In the genomic region with DNA sequence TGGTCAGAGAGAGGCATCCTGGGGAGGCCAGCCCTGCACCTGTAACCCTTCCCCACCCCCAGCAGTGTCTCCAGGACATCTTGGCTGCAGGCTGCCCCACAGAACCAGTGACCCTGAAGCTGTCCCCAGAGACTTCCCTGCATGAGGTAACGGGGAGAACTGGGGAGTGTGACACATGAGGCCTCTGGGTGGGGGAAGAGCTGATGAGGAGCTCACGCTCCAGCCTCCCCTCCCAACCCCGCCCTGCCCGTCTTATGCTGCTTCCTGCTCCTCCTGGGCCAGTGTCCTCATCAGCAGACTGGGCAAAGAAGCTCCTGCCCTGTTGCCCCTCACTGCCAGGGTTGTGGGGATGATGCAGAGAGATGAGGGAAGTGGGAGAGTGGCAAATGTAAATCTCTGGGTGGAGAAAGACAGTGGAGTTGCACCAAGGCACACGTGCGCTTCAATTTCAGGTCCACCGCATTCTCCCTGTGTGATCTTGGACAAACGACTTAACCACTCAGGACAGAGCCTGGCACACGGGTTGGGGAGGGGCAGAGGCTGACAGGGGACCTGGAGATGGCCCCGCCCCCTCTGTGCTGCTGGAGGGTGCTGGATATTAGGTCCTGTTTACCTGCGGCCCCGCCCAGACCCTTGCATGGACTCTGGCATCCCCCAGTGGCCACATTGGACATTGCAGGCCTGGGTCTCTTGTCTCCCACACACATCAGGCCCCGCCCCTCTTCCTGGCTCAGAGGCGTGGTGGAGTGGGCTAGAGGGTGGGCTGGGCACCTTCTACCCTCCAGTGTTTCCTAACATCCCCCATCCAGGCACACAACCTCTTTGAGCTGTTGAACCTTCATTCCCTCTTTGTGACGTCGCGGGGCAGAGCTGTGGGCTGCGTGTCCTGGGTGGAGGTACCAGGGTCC, we compare ENCODE assay signal across 1 cellular context.
TF ChIP-seq lines count a peak whose summit lies in the region.

No MANE protein-coding gene starts in this region.

TF ChIP-seq in HEK293, 187 proteins besides CTCF, POLR2A, EP300 and RAD21 (continued from another document and continues in another):
- TF ChIP-seq, protein P1, sequence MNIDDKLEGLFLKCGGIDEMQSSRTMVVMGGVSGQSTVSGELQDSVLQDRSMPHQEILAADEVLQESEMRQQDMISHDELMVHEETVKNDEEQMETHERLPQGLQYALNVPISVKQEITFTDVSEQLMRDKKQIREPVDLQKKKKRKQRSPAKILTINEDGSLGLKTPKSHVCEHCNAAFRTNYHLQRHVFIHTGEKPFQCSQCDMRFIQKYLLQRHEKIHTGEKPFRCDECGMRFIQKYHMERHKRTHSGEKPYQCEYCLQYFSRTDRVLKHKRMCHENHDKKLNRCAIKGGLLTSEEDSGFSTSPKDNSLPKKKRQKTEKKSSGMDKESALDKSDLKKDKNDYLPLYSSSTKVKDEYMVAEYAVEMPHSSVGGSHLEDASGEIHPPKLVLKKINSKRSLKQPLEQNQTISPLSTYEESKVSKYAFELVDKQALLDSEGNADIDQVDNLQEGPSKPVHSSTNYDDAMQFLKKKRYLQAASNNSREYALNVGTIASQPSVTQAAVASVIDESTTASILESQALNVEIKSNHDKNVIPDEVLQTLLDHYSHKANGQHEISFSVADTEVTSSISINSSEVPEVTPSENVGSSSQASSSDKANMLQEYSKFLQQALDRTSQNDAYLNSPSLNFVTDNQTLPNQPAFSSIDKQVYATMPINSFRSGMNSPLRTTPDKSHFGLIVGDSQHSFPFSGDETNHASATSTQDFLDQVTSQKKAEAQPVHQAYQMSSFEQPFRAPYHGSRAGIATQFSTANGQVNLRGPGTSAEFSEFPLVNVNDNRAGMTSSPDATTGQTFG (tag by site-specific recombination; IDR thresholded peaks at IDR 0.05; ENCODE audit: borderline replicate concordance), result no peak
- TF ChIP-seq KLF16 (tag by site-specific recombination; IDR thresholded peaks at IDR 0.05), result peak; percentile 49; the same call in 1 of the 2 replicates
- TF ChIP-seq ZNF521 (tag by site-specific recombination; IDR thresholded peaks at IDR 0.05), result no peak
- TF ChIP-seq ZNF510 (tag by site-specific recombination; IDR thresholded peaks at IDR 0.05; ENCODE audit: insufficient replicate concordance), result no peak
- TF ChIP-seq, protein P2, sequence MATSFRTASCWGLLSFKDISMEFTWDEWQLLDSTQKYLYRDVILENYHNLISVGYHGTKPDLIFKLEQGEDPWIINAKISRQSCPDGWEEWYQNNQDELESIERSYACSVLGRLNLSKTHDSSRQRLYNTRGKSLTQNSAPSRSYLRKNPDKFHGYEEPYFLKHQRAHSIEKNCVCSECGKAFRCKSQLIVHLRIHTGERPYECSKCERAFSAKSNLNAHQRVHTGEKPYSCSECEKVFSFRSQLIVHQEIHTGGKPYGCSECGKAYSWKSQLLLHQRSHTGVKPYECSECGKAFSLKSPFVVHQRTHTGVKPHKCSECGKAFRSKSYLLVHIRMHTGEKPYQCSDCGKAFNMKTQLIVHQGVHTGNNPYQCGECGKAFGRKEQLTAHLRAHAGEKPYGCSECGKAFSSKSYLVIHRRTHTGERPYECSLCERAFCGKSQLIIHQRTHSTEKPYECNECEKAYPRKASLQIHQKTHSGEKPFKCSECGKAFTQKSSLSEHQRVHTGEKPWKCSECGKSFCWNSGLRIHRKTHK (tag by site-specific recombination; IDR thresholded peaks at IDR 0.05), result no peak
- no peak for TF ChIP-seq ZNF184 (tag by site-specific recombination; IDR thresholded peaks at IDR 0.05)
- no peak for TF ChIP-seq ZNF843 (tag by site-specific recombination; IDR thresholded peaks at IDR 0.05)
- TF ChIP-seq ZBTB1 (tag by site-specific recombination; IDR thresholded peaks at IDR 0.05), result no peak
- TF ChIP-seq ZNF274 (IDR thresholded peaks at IDR 0.05; ENCODE audit: low read length), result no peak
- no peak for TF ChIP-seq ZNF274 (tag by site-specific recombination; IDR thresholded peaks at IDR 0.05; ENCODE audit: borderline replicate concordance)
- no peak for TF ChIP-seq ZNF629 (tag by site-specific recombination; IDR thresholded peaks at IDR 0.05)
- no peak for TF ChIP-seq ZSCAN16 (tag by site-specific recombination; IDR thresholded peaks at IDR 0.05)
- TF ChIP-seq, protein P3, sequence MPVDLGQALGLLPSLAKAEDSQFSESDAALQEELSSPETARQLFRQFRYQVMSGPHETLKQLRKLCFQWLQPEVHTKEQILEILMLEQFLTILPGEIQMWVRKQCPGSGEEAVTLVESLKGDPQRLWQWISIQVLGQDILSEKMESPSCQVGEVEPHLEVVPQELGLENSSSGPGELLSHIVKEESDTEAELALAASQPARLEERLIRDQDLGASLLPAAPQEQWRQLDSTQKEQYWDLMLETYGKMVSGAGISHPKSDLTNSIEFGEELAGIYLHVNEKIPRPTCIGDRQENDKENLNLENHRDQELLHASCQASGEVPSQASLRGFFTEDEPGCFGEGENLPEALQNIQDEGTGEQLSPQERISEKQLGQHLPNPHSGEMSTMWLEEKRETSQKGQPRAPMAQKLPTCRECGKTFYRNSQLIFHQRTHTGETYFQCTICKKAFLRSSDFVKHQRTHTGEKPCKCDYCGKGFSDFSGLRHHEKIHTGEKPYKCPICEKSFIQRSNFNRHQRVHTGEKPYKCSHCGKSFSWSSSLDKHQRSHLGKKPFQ (tag by site-specific recombination; IDR thresholded peaks at IDR 0.05), result no peak
- TF ChIP-seq, protein P4, sequence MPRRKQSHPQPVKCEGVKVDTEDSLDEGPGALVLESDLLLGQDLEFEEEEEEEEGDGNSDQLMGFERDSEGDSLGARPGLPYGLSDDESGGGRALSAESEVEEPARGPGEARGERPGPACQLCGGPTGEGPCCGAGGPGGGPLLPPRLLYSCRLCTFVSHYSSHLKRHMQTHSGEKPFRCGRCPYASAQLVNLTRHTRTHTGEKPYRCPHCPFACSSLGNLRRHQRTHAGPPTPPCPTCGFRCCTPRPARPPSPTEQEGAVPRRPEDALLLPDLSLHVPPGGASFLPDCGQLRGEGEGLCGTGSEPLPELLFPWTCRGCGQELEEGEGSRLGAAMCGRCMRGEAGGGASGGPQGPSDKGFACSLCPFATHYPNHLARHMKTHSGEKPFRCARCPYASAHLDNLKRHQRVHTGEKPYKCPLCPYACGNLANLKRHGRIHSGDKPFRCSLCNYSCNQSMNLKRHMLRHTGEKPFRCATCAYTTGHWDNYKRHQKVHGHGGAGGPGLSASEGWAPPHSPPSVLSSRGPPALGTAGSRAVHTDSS (tag by site-specific recombination; IDR thresholded peaks at IDR 0.05), result no peak
- no peak for TF ChIP-seq ZBTB21 (tag by site-specific recombination; IDR thresholded peaks at IDR 0.05)
- no peak; the same call in 1 of the 2 replicates for TF ChIP-seq ZFP69B (tag by site-specific recombination; IDR thresholded peaks at IDR 0.05)
- no peak for TF ChIP-seq ZFP3 (tag by site-specific recombination; IDR thresholded peaks at IDR 0.05; ENCODE audit: low read depth)
- no peak for TF ChIP-seq HOXC10 (CRISPR knock-in tag; IDR thresholded peaks at IDR 0.05)
- no peak; the same call in 1 of the 2 replicates for TF ChIP-seq ZNF335 (tag by site-specific recombination; conservative IDR thresholded peaks at IDR 0.05)
- TF ChIP-seq ZNF157 (tag by site-specific recombination; IDR thresholded peaks at IDR 0.05), result no peak
- no peak for TF ChIP-seq ZBTB8A (tag by site-specific recombination; IDR thresholded peaks at IDR 0.05)
- no peak for TF ChIP-seq ZNF707 (tag by site-specific recombination; IDR thresholded peaks at IDR 0.05)
- TF ChIP-seq, protein P5, sequence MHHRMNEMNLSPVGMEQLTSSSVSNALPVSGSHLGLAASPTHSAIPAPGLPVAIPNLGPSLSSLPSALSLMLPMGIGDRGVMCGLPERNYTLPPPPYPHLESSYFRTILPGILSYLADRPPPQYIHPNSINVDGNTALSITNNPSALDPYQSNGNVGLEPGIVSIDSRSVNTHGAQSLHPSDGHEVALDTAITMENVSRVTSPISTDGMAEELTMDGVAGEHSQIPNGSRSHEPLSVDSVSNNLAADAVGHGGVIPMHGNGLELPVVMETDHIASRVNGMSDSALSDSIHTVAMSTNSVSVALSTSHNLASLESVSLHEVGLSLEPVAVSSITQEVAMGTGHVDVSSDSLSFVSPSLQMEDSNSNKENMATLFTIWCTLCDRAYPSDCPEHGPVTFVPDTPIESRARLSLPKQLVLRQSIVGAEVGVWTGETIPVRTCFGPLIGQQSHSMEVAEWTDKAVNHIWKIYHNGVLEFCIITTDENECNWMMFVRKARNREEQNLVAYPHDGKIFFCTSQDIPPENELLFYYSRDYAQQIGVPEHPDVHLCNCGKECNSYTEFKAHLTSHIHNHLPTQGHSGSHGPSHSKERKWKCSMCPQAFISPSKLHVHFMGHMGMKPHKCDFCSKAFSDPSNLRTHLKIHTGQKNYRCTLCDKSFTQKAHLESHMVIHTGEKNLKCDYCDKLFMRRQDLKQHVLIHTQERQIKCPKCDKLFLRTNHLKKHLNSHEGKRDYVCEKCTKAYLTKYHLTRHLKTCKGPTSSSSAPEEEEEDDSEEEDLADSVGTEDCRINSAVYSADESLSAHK (tag by site-specific recombination; IDR thresholded peaks at IDR 0.05), result no peak
- TF ChIP-seq, protein P6, sequence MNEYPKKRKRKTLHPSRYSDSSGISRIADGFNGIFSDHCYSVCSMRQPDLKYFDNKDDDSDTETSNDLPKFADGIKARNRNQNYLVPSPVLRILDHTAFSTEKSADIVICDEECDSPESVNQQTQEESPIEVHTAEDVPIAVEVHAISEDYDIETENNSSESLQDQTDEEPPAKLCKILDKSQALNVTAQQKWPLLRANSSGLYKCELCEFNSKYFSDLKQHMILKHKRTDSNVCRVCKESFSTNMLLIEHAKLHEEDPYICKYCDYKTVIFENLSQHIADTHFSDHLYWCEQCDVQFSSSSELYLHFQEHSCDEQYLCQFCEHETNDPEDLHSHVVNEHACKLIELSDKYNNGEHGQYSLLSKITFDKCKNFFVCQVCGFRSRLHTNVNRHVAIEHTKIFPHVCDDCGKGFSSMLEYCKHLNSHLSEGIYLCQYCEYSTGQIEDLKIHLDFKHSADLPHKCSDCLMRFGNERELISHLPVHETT (tag by site-specific recombination; IDR thresholded peaks at IDR 0.05), result 0 out of 2 replicates have a peak, but pooled peaks have one; percentile 17
- no peak for TF ChIP-seq ZNF221 (tag by site-specific recombination; IDR thresholded peaks at IDR 0.05; ENCODE audit: borderline replicate concordance)
- TF ChIP-seq, protein P7, sequence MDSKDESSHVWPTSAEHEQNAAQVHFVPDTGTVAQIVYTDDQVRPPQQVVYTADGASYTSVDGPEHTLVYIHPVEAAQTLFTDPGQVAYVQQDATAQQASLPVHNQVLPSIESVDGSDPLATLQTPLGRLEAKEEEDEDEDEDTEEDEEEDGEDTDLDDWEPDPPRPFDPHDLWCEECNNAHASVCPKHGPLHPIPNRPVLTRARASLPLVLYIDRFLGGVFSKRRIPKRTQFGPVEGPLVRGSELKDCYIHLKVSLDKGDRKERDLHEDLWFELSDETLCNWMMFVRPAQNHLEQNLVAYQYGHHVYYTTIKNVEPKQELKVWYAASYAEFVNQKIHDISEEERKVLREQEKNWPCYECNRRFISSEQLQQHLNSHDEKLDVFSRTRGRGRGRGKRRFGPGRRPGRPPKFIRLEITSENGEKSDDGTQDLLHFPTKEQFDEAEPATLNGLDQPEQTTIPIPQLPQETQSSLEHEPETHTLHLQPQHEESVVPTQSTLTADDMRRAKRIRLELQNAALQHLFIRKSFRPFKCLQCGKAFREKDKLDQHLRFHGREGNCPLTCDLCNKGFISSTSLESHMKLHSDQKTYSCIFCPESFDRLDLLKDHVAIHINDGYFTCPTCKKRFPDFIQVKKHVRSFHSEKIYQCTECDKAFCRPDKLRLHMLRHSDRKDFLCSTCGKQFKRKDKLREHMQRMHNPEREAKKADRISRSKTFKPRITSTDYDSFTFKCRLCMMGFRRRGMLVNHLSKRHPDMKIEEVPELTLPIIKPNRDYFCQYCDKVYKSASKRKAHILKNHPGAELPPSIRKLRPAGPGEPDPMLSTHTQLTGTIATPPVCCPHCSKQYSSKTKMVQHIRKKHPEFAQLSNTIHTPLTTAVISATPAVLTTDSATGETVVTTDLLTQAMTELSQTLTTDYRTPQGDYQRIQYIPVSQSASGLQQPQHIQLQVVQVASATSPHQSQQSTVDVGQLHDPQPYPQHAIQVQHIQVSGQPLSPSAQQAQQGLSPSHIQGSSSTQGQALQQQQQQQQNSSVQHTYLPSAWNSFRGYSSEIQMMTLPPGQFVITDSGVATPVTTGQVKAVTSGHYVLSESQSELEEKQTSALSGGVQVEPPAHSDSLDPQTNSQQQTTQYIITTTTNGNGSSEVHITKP (tag by site-specific recombination; IDR thresholded peaks at IDR 0.05), result no peak
- TF ChIP-seq, protein P8, sequence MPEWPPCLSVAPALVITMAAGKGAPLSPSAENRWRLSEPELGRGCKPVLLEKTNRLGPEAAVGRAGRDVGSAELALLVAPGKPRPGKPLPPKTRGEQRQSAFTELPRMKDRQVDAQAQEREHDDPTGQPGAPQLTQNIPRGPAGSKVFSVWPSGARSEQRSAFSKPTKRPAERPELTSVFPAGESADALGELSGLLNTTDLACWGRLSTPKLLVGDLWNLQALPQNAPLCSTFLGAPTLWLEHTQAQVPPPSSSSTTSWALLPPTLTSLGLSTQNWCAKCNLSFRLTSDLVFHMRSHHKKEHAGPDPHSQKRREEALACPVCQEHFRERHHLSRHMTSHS (tag by site-specific recombination; IDR thresholded peaks at IDR 0.05), result no peak
- TF ChIP-seq ZNF24 (tag by site-specific recombination; IDR thresholded peaks at IDR 0.05), result no peak
- no peak for TF ChIP-seq PRDM1 (tag by site-specific recombination; IDR thresholded peaks at IDR 0.05)
- TF ChIP-seq, protein P9, sequence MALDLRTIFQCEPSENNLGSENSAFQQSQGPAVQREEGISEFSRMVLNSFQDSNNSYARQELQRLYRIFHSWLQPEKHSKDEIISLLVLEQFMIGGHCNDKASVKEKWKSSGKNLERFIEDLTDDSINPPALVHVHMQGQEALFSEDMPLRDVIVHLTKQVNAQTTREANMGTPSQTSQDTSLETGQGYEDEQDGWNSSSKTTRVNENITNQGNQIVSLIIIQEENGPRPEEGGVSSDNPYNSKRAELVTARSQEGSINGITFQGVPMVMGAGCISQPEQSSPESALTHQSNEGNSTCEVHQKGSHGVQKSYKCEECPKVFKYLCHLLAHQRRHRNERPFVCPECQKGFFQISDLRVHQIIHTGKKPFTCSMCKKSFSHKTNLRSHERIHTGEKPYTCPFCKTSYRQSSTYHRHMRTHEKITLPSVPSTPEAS (tag by site-specific recombination; IDR thresholded peaks at IDR 0.05), result no peak
- no peak; the same call in 1 of the 2 replicates for TF ChIP-seq ZNF660 (tag by site-specific recombination; IDR thresholded peaks at IDR 0.05)
- no peak for TF ChIP-seq ZNF19 (tag by site-specific recombination; IDR thresholded peaks at IDR 0.05; ENCODE audit: low read depth)
- TF ChIP-seq KLF1 (tag by site-specific recombination; IDR thresholded peaks at IDR 0.05), result peak; percentile 49
- no peak for TF ChIP-seq ZBTB48 (tag by site-specific recombination; IDR thresholded peaks at IDR 0.05)
- TF ChIP-seq MEIS1 (CRISPR knock-in tag; IDR thresholded peaks at IDR 0.05; ENCODE audit: borderline replicate concordance), result no peak
- no peak for TF ChIP-seq ZNF132 (tag by site-specific recombination; IDR thresholded peaks at IDR 0.05; ENCODE audit: borderline replicate concordance)
- no peak for TF ChIP-seq ZNF350 (tag by site-specific recombination; IDR thresholded peaks at IDR 0.05)
